In genomic region chr3:186806173-186807055, GRCh38 we compare ENCODE assay signal across 8 cellular contexts. TPM values are rescaled to one million over a fixed set of nuclear protein-coding genes. Genes with fewer than 3 reads are reported as not detected.
DNase-seq lines count a peak whose midpoint lies in the region; TF ChIP-seq lines count a peak whose summit lies in the region.

TSS of gene RFC4 (minus strand) at chr3:186806482. CDS start at chr3:186804713, 1,769 bp downstream.

- H3K36me3 Mint-ChIP-seq in neural crest cell (ENCODE audit: low read depth): peaks cover 6% of the 10 kb centered on the region

- peak within 1 kb of the TSS; percentile 98 for H3K4me3 Mint-ChIP-seq in neural crest cell

- peak within 1 kb of the TSS; percentile 91 for H3K27ac ChIP-seq in stomach smooth muscle (ENCODE audit: low read length)

- H3K4me3 ChIP-seq in foreskin fibroblast (ENCODE audit: low read depth in 1 of 2, low read length in 2 of 2): peak within 1 kb of the TSS; percentile 95
- H3K4me3 ChIP-seq in stomach smooth muscle (ENCODE audit: low read length in 2 of 2): peak within 1 kb of the TSS; percentile 67 to 98

- peaks cover 16% of the 10 kb centered on the region for H3K4me1 ChIP-seq in stomach smooth muscle (ENCODE audit: control insufficient read depth, insufficient read depth, low read length)

- peaks cover 0 to 3% of the 10 kb centered on the region in 2 donors for H3K36me3 ChIP-seq in stomach smooth muscle (ENCODE audit: control insufficient read depth in 2 of 2, insufficient read depth in 2 of 2, low read length in 2 of 2)

- H3K4me1 Mint-ChIP-seq in neural crest cell: peaks cover 22% of the 10 kb centered on the region

- H3K27me3 Mint-ChIP-seq in neural crest cell (ENCODE audit: low read depth): no peaks in the 10 kb centered on the region

- TF ChIP-seq CTCF in foreskin fibroblast (IDR thresholded peaks at IDR 0.05; ENCODE audit: low read depth, low read length): no peak
- TF ChIP-seq CTCF in neural crest cell (conservative IDR thresholded peaks at IDR 0.05): no peak

- H3K9me3 ChIP-seq in stomach smooth muscle (ENCODE audit: control insufficient read depth in 2 of 2, low read length in 2 of 2): no peaks in the 10 kb centered on the region

- DNase-seq in EL: peak; percentile 76
- DNase-seq in H4 (ENCODE audit: low spot score): peak; percentile 88
- DNase-seq in LoVo (ENCODE audit: low spot score): peak; percentile 82
- DNase-seq in SIG-M5 (lab: John Stamatoyannopoulos, UW): peak; percentile 34
- DNase-seq in activated effector memory CD4-positive, alpha-beta T cell treated with anti-CD3 and anti-CD28 coated beads, Interleukin-2, amount 50 U/mL, for 16 hours: peak; percentile 95
- peak; percentile 65 to 91 for DNase-seq in foreskin fibroblast
- DNase-seq in neural crest cell (ENCODE audit: low read depth, low spot score): peak; percentile 72

- H3K27ac Mint-ChIP-seq in neural crest cell (ENCODE audit: unreplicated experiment): peak within 1 kb of the TSS; percentile 98

- H3K27me3 ChIP-seq in stomach smooth muscle (ENCODE audit: control insufficient read depth in 1 of 2, insufficient read depth in 2 of 2, low read length in 2 of 2): no peaks in the 10 kb centered on the region

- no peaks in the 10 kb centered on the region for H3K9me3 Mint-ChIP-seq in neural crest cell

- peak within 1 kb of the TSS; percentile 86 to 92 for H3K9ac ChIP-seq in stomach smooth muscle (ENCODE audit: low read length in 2 of 2)

RNA-seq across cellular contexts. Expression of gene RFC4, which starts in this region (rescaled TPM):
- 131 and 150 TPM in 2 replicates for total RNA-seq in H4 (2014; rRNA removed; shearing (Covaris generic))
- 105 and 107 TPM in 2 replicates for total RNA-seq in neural crest cell

Comparison
In these comparisons a context has a peak if more than half of its experiments do, and no peak if none do; other contexts are left out.
1. Peak in every context shown above with its lines: DNase-seq, H3K4me3 ChIP-seq and H3K27ac ChIP-seq.
2. DNase-seq: peak in every context shown above with its lines; median percentile 95 in activated effector memory CD4-positive, alpha-beta T cell treated with anti-CD3 and anti-CD28 coated beads, Interleukin-2, amount 50 U/mL, for 16 hours; 88 in H4; 82 in LoVo; 78 in foreskin fibroblast; 76 in EL; 72 in neural crest cell; 34 in SIG-M5.